ENCODE assay signal across 1 cellular context in the genomic region with DNA sequence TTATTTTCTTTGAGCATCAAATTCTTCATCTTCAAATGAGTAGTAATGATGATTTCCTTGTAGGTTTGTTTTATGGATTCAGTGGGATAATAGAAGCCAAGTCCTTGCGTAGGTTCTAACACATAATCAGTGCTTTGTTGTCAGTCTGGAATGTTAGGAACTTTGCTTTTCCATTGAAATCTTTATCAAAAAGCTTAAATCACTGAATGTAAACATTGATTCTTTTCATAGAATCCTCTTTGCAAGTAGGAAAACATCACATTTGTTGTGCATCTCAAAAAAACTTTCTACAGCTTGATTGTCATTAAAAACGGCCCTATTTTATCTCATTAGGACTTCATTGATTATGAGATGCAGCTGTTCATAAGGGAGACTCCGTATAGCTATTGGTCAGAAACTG.
TF ChIP-seq lines count a peak whose summit lies in the region.

No MANE protein-coding gene starts in this region.

TF ChIP-seq in GM12891, 5 proteins besides CTCF, POLR2A, EP300 and RAD21 (continued from another document):
- TF ChIP-seq POLR2AphosphoS5 (IDR thresholded peaks at IDR 0.05; ENCODE audit: low read depth, low read length) (no peak), POU2F2 (IDR thresholded peaks at IDR 0.05; ENCODE audit: low read depth, low read length) (no peak)
